Comparison of ENCODE assay signal across 16 cellular contexts in genomic region chr3:53616971-53617892, GRCh38.
DNase-seq lines count a peak whose midpoint lies in the region; ATAC-seq, FAIRE-seq and TF ChIP-seq lines count a peak whose summit lies in the region.
"Had no signal": no experiment of that assay in that cellular context is flagged by ENCODE, and none has a peak within 500 bp of the region (broad histone marks: within the 10 kb centered on the region; RNA-seq: fewer than 3 reads in every experiment).

No MANE protein-coding gene starts in this region.

- no peak overlapping the region for H3K27ac Mint-ChIP-seq in stimulated activated effector memory CD8-positive, alpha-beta T cell treated with anti-CD3 and anti-CD28 coated beads, Interleukin-12 subunit alpha, Interleukin-12 subunit beta, amount 100 ng/mL, for 72 hours

- no peak overlapping the region for H3K4me3 ChIP-seq in fibroblast of mammary gland (ENCODE audit: control insufficient read depth, low read depth, low read length)
- no peak overlapping the region for H3K4me3 ChIP-seq in small intestine (ENCODE audit: low read depth in 1 of 2, low read length in 2 of 2)

- no peak for TF ChIP-seq CTCF in fibroblast of mammary gland (conservative IDR thresholded peaks at IDR 0.05; ENCODE audit: control insufficient read depth, insufficient read depth, low read depth, low read length)

- peak; percentile 45 for ATAC-seq in stimulated activated effector memory CD8-positive, alpha-beta T cell treated with anti-CD3 and anti-CD28 coated beads, Interleukin-12 subunit alpha, Interleukin-12 subunit beta, amount 100 ng/mL, for 72 hours

- H3K4me1 Mint-ChIP-seq in stimulated activated effector memory CD8-positive, alpha-beta T cell treated with anti-CD3 and anti-CD28 coated beads, Interleukin-12 subunit alpha, Interleukin-12 subunit beta, amount 100 ng/mL, for 72 hours = no peaks in the 10 kb centered on the region

- no peaks in the 10 kb centered on the region for H3K27me3 ChIP-seq in small intestine (ENCODE audit: control insufficient read depth in 2 of 2, insufficient read depth in 2 of 2, low read length in 2 of 2)

- no peak for FAIRE-seq in small intestine (lab: Jason Lieb, UNC)

- H3K9me3 Mint-ChIP-seq in stimulated activated effector memory CD8-positive, alpha-beta T cell treated with anti-CD3 and anti-CD28 coated beads, Interleukin-12 subunit alpha, Interleukin-12 subunit beta, amount 100 ng/mL, for 72 hours = no peaks in the 10 kb centered on the region

- no peak overlapping the region for H3K27ac ChIP-seq in small intestine (ENCODE audit: low read depth in 1 of 2, low read length in 1 of 2)
- H3K27ac ChIP-seq: 22Rv1 had no signal

- no peaks in the 10 kb centered on the region for H3K36me3 ChIP-seq in small intestine (ENCODE audit: control insufficient read depth in 2 of 2, insufficient read depth in 2 of 2, low read length in 2 of 2)

- no peaks in the 10 kb centered on the region for H3K9me3 ChIP-seq in small intestine (ENCODE audit: control insufficient read depth, low read depth)

- WGBS in small intestine, 3 donors = 84 to 90% (median 86%) methylated on average over 7 of the region's 7 CpGs

- no peaks in the 10 kb centered on the region for H3K4me1 ChIP-seq in small intestine (ENCODE audit: control insufficient read depth in 2 of 2, insufficient read depth in 1 of 2, low read depth in 1 of 2, low read length in 1 of 2)

- H3K36me3 Mint-ChIP-seq in stimulated activated effector memory CD8-positive, alpha-beta T cell treated with anti-CD3 and anti-CD28 coated beads, Interleukin-12 subunit alpha, Interleukin-12 subunit beta, amount 100 ng/mL, for 72 hours = no peaks in the 10 kb centered on the region

- no peak overlapping the region for H3K4me3 Mint-ChIP-seq in stimulated activated effector memory CD8-positive, alpha-beta T cell treated with anti-CD3 and anti-CD28 coated beads, Interleukin-12 subunit alpha, Interleukin-12 subunit beta, amount 100 ng/mL, for 72 hours

- peak; percentile 4 for DNase-seq in NCI-H82 (lab: John Stamatoyannopoulos, UW)
- no peak for DNase-seq in NCI-H82 treated with DMSO at 0.1 percent for 48 hours (lab: John Stamatoyannopoulos, UW; ENCODE audit: unreplicated experiment)
- DNase-seq in RKO (ENCODE audit: low spot score) = peak; percentile 1
- DNase-seq in fibroblast of mammary gland (ENCODE audit: low read depth) = peak; percentile 5
- DNase-seq in stimulated activated effector memory CD8-positive, alpha-beta T cell treated with anti-CD3 and anti-CD28 coated beads, Interleukin-12 subunit alpha, Interleukin-12 subunit beta, amount 100 ng/mL, for 72 hours (ENCODE audit: low spot score in 2 of 2) = no peak
- DNase-seq in hepatic stellate cell (ENCODE audit: low spot score) = no peak
- DNase-seq in small intestine = no peak
- DNase-seq in stimulated activated CD4-positive, alpha-beta T cell treated with anti-CD3 and anti-CD28 coated beads, Interleukin-4, amount 100 ng/mL, for 24 hours = no peak
- DNase-seq: EL, HCEC 1CT, KG1, NCI-H1048, NCI-H146, NCI-H446, NCI-H748 treated with DMSO at 0.1 percent for 48 hours had no signal

Comparison
In these comparisons a context has a peak if more than half of its experiments do, and no peak if none do; other contexts are left out.
1. DNase-seq: peak in NCI-H82 (single experiment), RKO (single experiment) and fibroblast of mammary gland (single experiment); none in NCI-H82 treated with DMSO at 0.1 percent for 48 hours (single experiment), stimulated activated effector memory CD8-positive, alpha-beta T cell treated with anti-CD3 and anti-CD28 coated beads, Interleukin-12 subunit alpha, Interleukin-12 subunit beta, amount 100 ng/mL, for 72 hours (0 of 2), hepatic stellate cell (single experiment), small intestine (single experiment) and stimulated activated CD4-positive, alpha-beta T cell treated with anti-CD3 and anti-CD28 coated beads, Interleukin-4, amount 100 ng/mL, for 24 hours (single experiment).